6 cellular contexts compared by ENCODE assay signal in the genomic region with DNA sequence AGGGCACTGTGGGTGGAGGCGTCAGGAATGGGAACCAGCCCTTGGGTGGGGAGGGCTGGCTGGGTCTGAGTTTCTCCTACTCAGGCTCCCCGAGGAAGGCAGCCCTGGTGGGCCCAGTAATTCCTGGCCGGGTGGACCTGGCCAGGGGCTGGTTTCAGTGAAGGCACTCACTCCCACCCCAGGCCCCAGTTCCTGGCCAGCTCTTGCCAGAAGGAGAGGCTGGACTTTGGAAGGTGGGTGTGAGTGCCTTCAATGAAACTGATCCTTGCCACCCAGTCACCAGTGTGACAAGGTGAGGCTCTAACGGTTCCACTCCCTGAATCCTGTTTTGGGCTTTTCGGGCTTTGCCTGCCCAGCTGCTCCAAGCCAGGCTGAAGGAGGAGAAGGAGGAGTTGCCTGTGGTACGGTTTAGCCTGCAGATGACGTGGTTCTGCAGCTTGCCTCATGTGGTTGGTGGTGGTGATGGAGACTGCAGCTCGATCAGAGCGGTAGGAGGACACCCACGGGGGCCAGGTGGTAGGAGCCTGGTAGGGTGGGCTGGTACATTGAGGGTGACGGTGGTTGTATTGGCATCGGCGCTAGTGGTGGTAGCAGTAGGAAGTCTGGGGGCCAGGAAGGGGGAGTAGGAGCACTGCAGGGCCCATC. TPM values are rescaled to one million over a fixed set of nuclear protein-coding genes. Genes with fewer than 3 reads are reported as not detected.
"Had no signal": no experiment of that assay in that cellular context is flagged by ENCODE, and none has a peak within 500 bp of the region (broad histone marks: within the 10 kb centered on the region; RNA-seq: fewer than 3 reads in every experiment).

No MANE protein-coding gene starts in this region.

RNA-seq across cellular contexts. Expression of a gene that starts 23.2 kb away (rescaled TPM):
- total RNA-seq: IMR-90, M059J, OCI-LY7, PC-3, SK-MEL-5 had no signal
- polyA plus RNA-seq: SK-N-SH had no signal
